ENCODE assay signal across 16 cellular contexts in genomic region chr1:184418955-184419733, GRCh38. TPM values are rescaled to one million over a fixed set of nuclear protein-coding genes. Genes with fewer than 3 reads are reported as not detected.
DNase-seq lines count a peak whose midpoint lies in the region; ATAC-seq and TF ChIP-seq lines count a peak whose summit lies in the region.
"Had no signal": no experiment of that assay in that cellular context is flagged by ENCODE, and none has a peak within 500 bp of the region (broad histone marks: within the 10 kb centered on the region; RNA-seq: fewer than 3 reads in every experiment).

No MANE protein-coding gene starts in this region.

- no TSS peak for BruUV-seq in MCF 10A (replicated peaks; lab: Mats Ljungman, UMichigan)

- TF ChIP-seq POLR2A in breast epithelium (IDR thresholded peaks at IDR 0.05), result no peak
- TF ChIP-seq POLR2A in testis (IDR thresholded peaks at IDR 0.05), result no peak

- no peak overlapping the region for H3K4me3 ChIP-seq in breast epithelium
- no peak overlapping the region for H3K4me3 ChIP-seq in SJCRH30
- no peak overlapping the region for H3K4me3 ChIP-seq in testis
- no peak overlapping the region for H3K4me3 ChIP-seq in coronary artery
- H3K4me3 ChIP-seq: heart right ventricle, PC-9 had no signal

- DNase-seq in MCF 10A (ENCODE audit: unreplicated experiment), result peak; percentile 25
- no peak for DNase-seq in breast epithelium (ENCODE audit: low spot score in 2 of 2)
- DNase-seq in SJCRH30, result peak; percentile 11 to 50
- no peak for DNase-seq in left colon
- no peak for DNase-seq in posterior cingulate gyrus
- DNase-seq in GM03348 (ENCODE audit: low spot score), result no peak
- DNase-seq in testis, result no peak
- DNase-seq in coronary artery (ENCODE audit: low spot score), result no peak
- DNase-seq: activated naive CD8-positive, alpha-beta T cell treated with anti-CD3 and anti-CD28 coated beads, Interleukin-2, amount 50 U/mL, for 24 hours; effector CD8-positive, alpha-beta T cell; heart right ventricle; NCI-H2029; stimulated activated CD4-positive, alpha-beta T cell treated with anti-CD3 and anti-CD28 coated beads, Interleukin-4, amount 100 ng/mL, for 24 hours had no signal

- H3K4me3 Mint-ChIP-seq in MCF 10A (ENCODE audit: unreplicated experiment), result no peak overlapping the region
- H3K4me3 Mint-ChIP-seq: activated naive CD8-positive, alpha-beta T cell treated with anti-CD3 and anti-CD28 coated beads, Interleukin-2, amount 50 U/mL, for 24 hours; memory B cell had no signal

- peak; percentile 59 for ATAC-seq in left colon
- ATAC-seq: activated naive CD8-positive, alpha-beta T cell treated with anti-CD3 and anti-CD28 coated beads, Interleukin-2, amount 50 U/mL, for 24 hours; heart right ventricle had no signal

- POLR2A ChIA-PET in MCF 10A (lab: Yijun Ruan, JAX), result interaction anchor here (1.1 to 4.9 kb wide), 2 partner anchors 11 to 28 kb away, joined by 4 to 19 read pairs; no protein-coding TSS in a partner anchor

- peaks cover 39% of the 10 kb centered on the region for H3K4me1 Mint-ChIP-seq in MCF 10A (ENCODE audit: insufficient read depth, unreplicated experiment)
- H3K4me1 Mint-ChIP-seq: activated naive CD8-positive, alpha-beta T cell treated with anti-CD3 and anti-CD28 coated beads, Interleukin-2, amount 50 U/mL, for 24 hours had no signal

- no peaks in the 10 kb centered on the region for H3K27me3 Mint-ChIP-seq in MCF 10A (ENCODE audit: insufficient read depth, unreplicated experiment)
- H3K27me3 Mint-ChIP-seq: activated naive CD8-positive, alpha-beta T cell treated with anti-CD3 and anti-CD28 coated beads, Interleukin-2, amount 50 U/mL, for 24 hours had no signal

- TF ChIP-seq CTCF in MCF 10A (IDR thresholded peaks at IDR 0.05; ENCODE audit: unreplicated experiment) (no peak), breast epithelium (IDR thresholded peaks at IDR 0.05) (no peak), testis (IDR thresholded peaks at IDR 0.05) (no peak), coronary artery (IDR thresholded peaks at IDR 0.05) (no peak)

- H3K27me3 ChIP-seq in breast epithelium (no peaks in the 10 kb centered on the region), SJCRH30 (no peaks in the 10 kb centered on the region), testis (no peaks in the 10 kb centered on the region)
- H3K27me3 ChIP-seq: heart right ventricle had no signal

- no peak overlapping the region for H3K27ac Mint-ChIP-seq in MCF 10A (ENCODE audit: low read depth, unreplicated experiment)
- H3K27ac Mint-ChIP-seq: activated naive CD8-positive, alpha-beta T cell treated with anti-CD3 and anti-CD28 coated beads, Interleukin-2, amount 50 U/mL, for 24 hours; memory B cell had no signal

- H3K9me3 ChIP-seq in breast epithelium, result no peaks in the 10 kb centered on the region
- H3K9me3 ChIP-seq in SJCRH30 (replicated peaks), result no peaks in the 10 kb centered on the region
- no peaks in the 10 kb centered on the region for H3K9me3 ChIP-seq in testis
- H3K9me3 ChIP-seq: heart right ventricle had no signal

- H3K36me3 Mint-ChIP-seq in MCF 10A (ENCODE audit: insufficient read depth, unreplicated experiment), result peaks cover 20% of the 10 kb centered on the region
- H3K36me3 Mint-ChIP-seq: memory B cell had no signal

- intact Hi-C loops in MCF 10A (cut with micrococcal nuclease) (no loop called here), breast epithelium (cut with DNase I; ENCODE audit: low total_unique reads) (no loop called here), left colon (cut with DNase I, micrococcal nuclease) (no loop called here), posterior cingulate gyrus (cut with DNase I) (no loop called here), testis (cut with DNase I; ENCODE audit: low total_unique reads) (no loop called here)

- H3K9me3 Mint-ChIP-seq in MCF 10A (ENCODE audit: unreplicated experiment), result no peaks in the 10 kb centered on the region
- H3K9me3 Mint-ChIP-seq: activated naive CD8-positive, alpha-beta T cell treated with anti-CD3 and anti-CD28 coated beads, Interleukin-2, amount 50 U/mL, for 24 hours had no signal

- H3K36me3 ChIP-seq in breast epithelium (no peaks in the 10 kb centered on the region), SJCRH30 (no peaks in the 10 kb centered on the region), testis (ENCODE audit: low read depth, missing control alignments) (no peaks in the 10 kb centered on the region)

- 83 to 87% methylated on average over 6 of the region's 6 CpGs for WGBS in testis, 2 donors

- CTCF ChIA-PET in MCF 10A (lab: Yijun Ruan, JAX), result interaction anchor here (0.6 kb wide), 5 partner anchors 30 to 1627 kb away, joined by 3 to 6 read pairs (median 3); no protein-coding TSS in a partner anchor

- H3K4me1 ChIP-seq in breast epithelium, result no peaks in the 10 kb centered on the region
- peaks cover 5% of the 10 kb centered on the region; the same call in 1 of the 2 replicates for H3K4me1 ChIP-seq in SJCRH30
- H3K4me1 ChIP-seq in testis, result no peaks in the 10 kb centered on the region

- H3K27ac ChIP-seq in breast epithelium (no peak overlapping the region), SJCRH30 (peak overlapping the region; percentile 43), testis (no peak overlapping the region), coronary artery (no peak overlapping the region)
- H3K27ac ChIP-seq: PC-9 had no signal

RNA-seq across cellular contexts. Expression of gene C1orf21, which starts 32.3 kb away (rescaled TPM):
- 23.2 and 25.3 TPM in 2 replicates for total RNA-seq in MCF 10A (2022)
- total RNA-seq in breast epithelium, result 10 to 100 TPM; 31.5 to 75.7 (median 54.7) TPM
- 5.8 and 7.5 TPM in 2 replicates for total RNA-seq in SJCRH30 (2014; rRNA removed; shearing (Covaris generic))
- 100 to 1,000 TPM; 105 to 106 TPM for total RNA-seq in left colon
- 10 to 100 TPM; 13.9 to 16.0 TPM for total RNA-seq in testis
- polyA plus RNA-seq in testis (ENCODE audit: insufficient read depth, low read depth, low replicate concordance), result 17.2 TPM
- total RNA-seq: G401 had no signal

Comparison
In these comparisons a context has a peak if more than half of its experiments do, and no peak if none do; other contexts are left out.
1. DNase-seq: peak in MCF 10A (single experiment) and SJCRH30 (2 of 2); none in breast epithelium (0 of 2), left colon (0 of 2), posterior cingulate gyrus (0 of 10), GM03348 (single experiment), testis (single experiment) and coronary artery (single experiment).